Comparison of ENCODE assay signal across 8 cellular contexts in genomic region chr3:127672429-127673190, GRCh38. TPM values are rescaled to one million over a fixed set of nuclear protein-coding genes. Genes with fewer than 3 reads are reported as not detected.
A peak's percentile ranks its signal among the peaks of the same experiment; 100 is the strongest.
DNase-seq lines count a peak whose midpoint lies in the region; ATAC-seq and TF ChIP-seq lines count a peak whose summit lies in the region.

Gene ABTB1, plus strand, starts transcription at chr3:127672952. Its CDS starts 74 bp downstream, at chr3:127673026.

- H3K9me3 Mint-ChIP-seq in T-cell = no peaks in the 10 kb centered on the region

- TF ChIP-seq CTCF in psoas muscle (IDR thresholded peaks at IDR 0.05) = no peak

- peak within 1 kb of the TSS; percentile 92 to 95 for H3K27ac Mint-ChIP-seq in T-cell

- CTCF ChIA-PET in HEK293T (lab: Yijun Ruan, JAX) (interaction anchor here (1.1 kb wide), 1 partner anchor 24 kb away, joined by 8 read pairs; no protein-coding TSS in a partner anchor), T-cell (lab: Charles Lee) (interaction anchor here in 1 of 2 donors (0.6 kb wide), 1 partner anchor 126 kb away, joined by 3 read pairs; no protein-coding TSS in a partner anchor)

- H3K4me3 ChIP-seq in psoas muscle = peak within 1 kb of the TSS; percentile 98
- H3K4me3 ChIP-seq in urinary bladder (ENCODE audit: low read depth, low read length) = peak within 1 kb of the TSS; percentile 88

- H3K9me3 ChIP-seq in psoas muscle = no peaks in the 10 kb centered on the region

- H3K4me1 ChIP-seq in psoas muscle (peaks cover 12% of the 10 kb centered on the region), urinary bladder (ENCODE audit: insufficient read depth) (no peaks in the 10 kb centered on the region)

- intact Hi-C loops in left cardiac atrium (cut with DNase I) (no loop called here), psoas muscle (cut with DNase I) (loop anchor here in 1 of 2 donors (5.0 kb wide), 1 partner anchor 150 kb away; the partner anchor contains the start of gene MGLL)

- peaks cover 0 to 22% of the 10 kb centered on the region in 2 donors for H3K36me3 ChIP-seq in psoas muscle (ENCODE audit: insufficient read depth in 1 of 2, low read depth in 1 of 2)
- H3K36me3 ChIP-seq in urinary bladder (ENCODE audit: insufficient read depth) = no peaks in the 10 kb centered on the region

- POLR2A ChIA-PET in HEK293T (lab: Yijun Ruan, JAX) (interaction anchor here (0.6 to 1.1 kb wide), 2 partner anchors 20 to 37 kb away, joined by 3 read pairs; no protein-coding TSS in a partner anchor), T-cell (lab: Charles Lee) (no interaction called here)

- peaks cover 9% of the 10 kb centered on the region for H3K36me3 Mint-ChIP-seq in T-cell

- peak within 1 kb of the TSS; percentile 87 to 92 (median 91) for H3K4me3 Mint-ChIP-seq in T-cell

- H3K27ac ChIP-seq in adipose tissue (ENCODE audit: low read depth, low read length) (no peak within 1 kb of the TSS), psoas muscle (peak within 1 kb of the TSS; percentile 99), urinary bladder (ENCODE audit: low read depth) (peak within 1 kb of the TSS; percentile 79)

- ATAC-seq in T-cell (replicated peaks in 1 of 4) (peak; percentile 86 to 87 (median 87)), left cardiac atrium (peak; percentile 93 to 95), psoas muscle (peak; percentile 89 to 91 (median 91))

- no peaks in the 10 kb centered on the region for H3K27me3 ChIP-seq in psoas muscle (ENCODE audit: insufficient read depth in 3 of 3, low read length in 2 of 3)

- 1 to 2% (median 1%) methylated on average over 57 to 101 of the region's 102 CpGs for WGBS in adipose tissue, 3 donors
- 1% methylated on average over 19 to 101 of the region's 102 CpGs for WGBS in psoas muscle, 3 donors
- under 1% methylated on average over 102 of the region's 102 CpGs for WGBS in urinary bladder

- H3K27me3 Mint-ChIP-seq in T-cell = no peaks in the 10 kb centered on the region

- DNase-seq in GF-D8 (lab: John Stamatoyannopoulos, UW) (peak; percentile 60), HEK293T (ENCODE audit: extremely low spot score) (peak; percentile 93), NCI-H1105 (lab: John Stamatoyannopoulos, UW) (peak; percentile 88), T-cell (peak; percentile 72 to 91 (median 85)), left cardiac atrium (peak; percentile 90), psoas muscle (peak; percentile 88 to 94)

- H3K4me1 Mint-ChIP-seq in T-cell = peaks cover 36 to 45% (median 38%) of the 10 kb centered on the region in 3 donors

TF ChIP-seq in HEK293T, 16 proteins besides CTCF, POLR2A, EP300 and RAD21:
- 0 out of 2 replicates have a peak, but pooled peaks have one; percentile 20 for TF ChIP-seq L3MBTL2 (conservative IDR thresholded peaks at IDR 0.05)
- TF ChIP-seq FOXA1 (IDR thresholded peaks at IDR 0.05) = no peak
TF ChIP-seq in HEK293T: peak in this region for 1.

RNA-seq across cellular contexts. Expression of gene ABTB1, which starts in this region (rescaled TPM):
- total RNA-seq in T-cell (100 to 1,000 TPM; 107 to 187 (median 166) TPM), left cardiac atrium (10 to 100 TPM; 21.8 to 34.2 TPM), psoas muscle (10 to 100 TPM; 22.8 to 34.5 (median 27.6) TPM), urinary bladder (11.4 TPM)
- polyA plus RNA-seq in adipose tissue (10 to 100 TPM; 26.0 to 78.4 (median 54.4) TPM), psoas muscle (10 to 100 TPM; 29.1 to 30.3 (median 30.1) TPM), urinary bladder (76.6 TPM)
